In genomic region chr12:14716848-14717444, GRCh38 we compare ENCODE assay signal across 8 cellular contexts.
DNase-seq lines count a peak whose midpoint lies in the region; ATAC-seq and TF ChIP-seq lines count a peak whose summit lies in the region.

No MANE protein-coding gene starts in this region.

- DNase-seq in ELF-1 (ENCODE audit: low read depth, low spot score) (peak; percentile 64), NCI-H1694 treated with DMSO at 0.1 percent for 48 hours (lab: John Stamatoyannopoulos, UW) (peak; percentile 17), erythroblast (lab: John Stamatoyannopoulos, UW) (peak; percentile 52 to 64), non-pigmented ciliary epithelial cell (ENCODE audit: low read depth) (peak; percentile 3), NCI-H2029 (lab: John Stamatoyannopoulos, UW) (no peak), HK-2 (ENCODE audit: unreplicated experiment) (no peak)
- peak; percentile 46 to 51 for DNase-seq in activated CD4-positive, alpha-beta T cell treated with anti-CD3 and anti-CD28 coated beads, Interleukin-2, amount 50 U/mL, for 48 hours

- TF ChIP-seq POLR2A in erythroblast (IDR thresholded peaks at IDR 0.05; ENCODE audit: low read length), result no peak

- ATAC-seq in GM21786 (IDR thresholded peaks at IDR 0.05; ENCODE audit: unreplicated experiment), result peak; percentile 76

Comparison
In these comparisons a context has a peak if more than half of its experiments do, and no peak if none do; other contexts are left out.
1. DNase-seq: peak in ELF-1 (single experiment), NCI-H1694 treated with DMSO at 0.1 percent for 48 hours (single experiment), activated CD4-positive, alpha-beta T cell treated with anti-CD3 and anti-CD28 coated beads, Interleukin-2, amount 50 U/mL, for 48 hours (2 of 2), erythroblast (2 of 2) and non-pigmented ciliary epithelial cell (single experiment); none in NCI-H2029 (single experiment) and HK-2 (single experiment).